Comparison of ENCODE assay signal across 10 cellular contexts in the genomic region with DNA sequence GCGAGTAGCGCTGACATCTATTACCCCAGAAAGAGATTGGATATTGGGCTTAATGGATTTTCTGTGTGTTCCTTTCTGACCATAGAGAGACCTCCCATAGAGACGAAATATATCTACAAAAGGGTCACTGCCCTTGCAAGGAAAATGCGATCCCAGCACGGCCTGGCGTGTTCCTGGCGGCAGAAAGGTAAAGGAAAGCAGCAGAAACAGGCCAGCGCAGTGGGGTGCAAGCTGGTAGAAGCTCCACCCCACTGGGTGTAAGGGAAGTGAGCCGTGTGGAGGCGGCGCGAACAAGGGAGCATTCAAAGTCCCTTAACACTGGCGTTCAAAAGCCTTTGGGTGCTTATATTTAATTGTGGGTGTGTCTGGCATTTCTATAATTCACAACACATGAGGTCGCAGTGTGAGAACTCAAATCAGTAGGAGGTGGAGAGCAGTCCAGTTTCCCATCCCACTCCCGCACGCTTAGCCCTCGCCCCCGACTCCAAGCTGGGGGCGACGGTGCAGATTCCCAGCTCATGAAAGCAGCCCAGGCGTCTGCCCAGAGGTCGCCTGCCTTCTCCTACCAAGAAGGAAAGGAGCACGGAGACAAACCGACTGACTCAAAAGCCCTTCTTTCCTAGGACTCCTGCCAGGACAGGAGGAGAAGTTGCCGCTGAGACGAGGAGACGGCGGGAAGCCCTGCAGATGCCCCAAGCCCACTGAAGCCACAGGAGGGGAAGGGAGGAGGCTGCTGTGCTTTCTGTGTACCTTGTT.
DNase-seq lines count a peak whose midpoint lies in the region; ATAC-seq lines count a peak whose summit lies in the region.
"Had no signal": no experiment of that assay in that cellular context is flagged by ENCODE, and none has a peak within 500 bp of the region (broad histone marks: within the 10 kb centered on the region; RNA-seq: fewer than 3 reads in every experiment).

No MANE protein-coding gene starts in this region.

- intact Hi-C loops in Right ventricle myocardium inferior (cut with DNase I) = no loop called here

- H3K18ac ChIP-seq in mesendoderm (ENCODE audit: low read length) = peak overlapping the region; percentile 5

- no peak overlapping the region for H2AK5ac ChIP-seq in mesendoderm (ENCODE audit: low read length)

- H3K27me3 ChIP-seq in mesendoderm (ENCODE audit: insufficient read depth, low read length, poor library complexity) (no peaks in the 10 kb centered on the region), HAP-1 (ENCODE audit: low read depth) (no peaks in the 10 kb centered on the region)
- H3K27me3 ChIP-seq: thyroid gland had no signal

- no peaks in the 10 kb centered on the region for H3K79me1 ChIP-seq in mesendoderm (ENCODE audit: low read length)

- H3K4me3 ChIP-seq in mesendoderm (ENCODE audit: low read length) (no peak overlapping the region), HAP-1 (no peak overlapping the region)
- H3K4me3 ChIP-seq: thyroid gland had no signal

- H2BK15ac ChIP-seq in mesendoderm (replicated peaks; ENCODE audit: low read depth) = no peak overlapping the region

- no peaks in the 10 kb centered on the region for H3K79me2 ChIP-seq in mesendoderm (ENCODE audit: control insufficient read depth, insufficient read depth, low read length)

- peak overlapping the region; percentile 76 for H3K56ac ChIP-seq in mesendoderm (ENCODE audit: low read length)

- in situ Hi-C loops in HAP-1 (cut with MboI; ENCODE audit: low sequenced_read_pairs) = no loop called here

- H3K4me1 ChIP-seq in mesendoderm (ENCODE audit: control insufficient read depth, low read depth, low read length) (peaks cover 3% of the 10 kb centered on the region), HAP-1 (peaks cover 21% of the 10 kb centered on the region)

- H2BK5ac ChIP-seq in mesendoderm (ENCODE audit: low read length) = peak overlapping the region; percentile 46

- peak overlapping the region; percentile 29 for H3K23ac ChIP-seq in mesendoderm (ENCODE audit: low read length)

- H2BK120ac ChIP-seq in mesendoderm (ENCODE audit: low read depth, low read length) = peak overlapping the region; percentile 5

- ATAC-seq in Right ventricle myocardium inferior (no peak), GM18511 (IDR thresholded peaks at IDR 0.05; ENCODE audit: unreplicated experiment) (no peak)

- H4K8ac ChIP-seq in mesendoderm (ENCODE audit: low read depth, low read length) = no peak overlapping the region

- peak overlapping the region; percentile 13 for H3K27ac ChIP-seq in mesendoderm (ENCODE audit: low read depth, low read length)
- peak overlapping the region; percentile 99 for H3K27ac ChIP-seq in substantia nigra (ENCODE audit: low read depth, low read length, poor library complexity, severe bottlenecking)
- H3K27ac ChIP-seq: thyroid gland had no signal

- DNase-seq in T-helper 22 cell (ENCODE audit: low read depth) (peak; percentile 43), mesendoderm (no peak), substantia nigra (lab: John Stamatoyannopoulos, UW) (no peak), Right ventricle myocardium inferior (ENCODE audit: missing footprints) (no peak), HAP-1 (ENCODE audit: low spot score in 2 of 2) (no peak), NCI-H446 treated with DMSO at 0.1 percent for 48 hours (lab: John Stamatoyannopoulos, UW) (no peak)
- DNase-seq in activated naive CD4-positive, alpha-beta T cell treated with Interleukin-2 at 50 U/mL for 16 hours = peak; percentile 50
- DNase-seq: NCI-H2081 treated with DMSO at 0.1 percent for 48 hours, thyroid gland had no signal

- H4K5ac ChIP-seq in mesendoderm (ENCODE audit: low read length) = no peak overlapping the region

- H3K36me3 ChIP-seq in mesendoderm (ENCODE audit: control insufficient read depth, insufficient read depth, low read length) = no peaks in the 10 kb centered on the region
- no peaks in the 10 kb centered on the region for H3K36me3 ChIP-seq in HAP-1 (replicated peaks)
- H3K36me3 ChIP-seq: thyroid gland had no signal

- no peaks in the 10 kb centered on the region for H3K9me3 ChIP-seq in HAP-1
- H3K9me3 ChIP-seq: thyroid gland had no signal

- no peak overlapping the region for H3K4ac ChIP-seq in mesendoderm (ENCODE audit: low read depth, low read length)

- no peak overlapping the region for H3K9ac ChIP-seq in mesendoderm (ENCODE audit: low read length)

- no peak overlapping the region for H3K4me2 ChIP-seq in mesendoderm (ENCODE audit: low read length)

- WGBS in mesendoderm (ENCODE audit: extremely low coverage, insufficient coverage, low lambda C conversion rate) = no CpG with 5 or more reads among the region's 28 CpGs

Comparison
In these comparisons a context has a peak if more than half of its experiments do, and no peak if none do; other contexts are left out.
1. DNase-seq: peak in T-helper 22 cell (single experiment) and activated naive CD4-positive, alpha-beta T cell treated with Interleukin-2 at 50 U/mL for 16 hours (single experiment); none in mesendoderm (single experiment), substantia nigra (0 of 49), Right ventricle myocardium inferior (single experiment), HAP-1 (0 of 2) and NCI-H446 treated with DMSO at 0.1 percent for 48 hours (single experiment).